In the genomic region with DNA sequence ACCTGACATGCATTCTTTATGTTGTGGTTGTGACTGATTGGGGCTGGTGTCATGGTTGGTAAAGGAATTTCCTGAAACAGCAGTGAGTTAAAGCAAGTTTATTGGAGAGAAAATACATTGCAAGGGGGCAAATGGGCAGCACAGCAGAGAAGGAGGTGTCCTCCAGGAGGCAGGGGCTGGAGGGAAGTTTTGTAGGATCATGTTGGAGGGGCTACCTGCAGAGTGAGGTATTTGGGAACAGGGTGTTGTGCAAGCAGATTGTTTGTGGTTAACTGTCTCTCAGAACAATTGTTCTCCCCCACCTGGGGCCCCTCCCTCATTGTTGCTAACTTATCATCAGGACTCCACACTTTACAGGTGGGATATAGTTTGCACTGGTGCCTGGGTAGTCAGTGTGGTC, we compare ENCODE assay signal across 20 cellular contexts.
DNase-seq lines count a peak whose midpoint lies in the region; ATAC-seq, FAIRE-seq and TF ChIP-seq lines count a peak whose summit lies in the region.
"Had no signal": no experiment of that assay in that cellular context is flagged by ENCODE, and none has a peak within 500 bp of the region (broad histone marks: within the 10 kb centered on the region; RNA-seq: fewer than 3 reads in every experiment).

No MANE protein-coding gene starts in this region.

- H2BK5ac ChIP-seq in trophoblast cell (ENCODE audit: low read depth, low read length, poor library complexity): no peak overlapping the region

- no peak overlapping the region for H4K8ac ChIP-seq in trophoblast cell (ENCODE audit: low read depth, low read length)

- H3K36me3 ChIP-seq in HUES6 (ENCODE audit: control insufficient read depth, insufficient read depth, low read length) (no peaks in the 10 kb centered on the region), bronchial epithelial cell (ENCODE audit: control insufficient read depth, insufficient read depth, low read length) (no peaks in the 10 kb centered on the region), trophoblast cell (ENCODE audit: control insufficient read depth in 1 of 2, insufficient read depth in 2 of 2, low read length in 2 of 2) (no peaks in the 10 kb centered on the region), GM23248 (ENCODE audit: low read depth) (no peaks in the 10 kb centered on the region)

- in situ Hi-C loops in GM23248 (cut with MboI): no loop called here

- H2AK5ac ChIP-seq in trophoblast cell (ENCODE audit: low read length): no peak overlapping the region

- H3K9me3 ChIP-seq in HUES6 (ENCODE audit: control insufficient read depth, insufficient read depth, low read depth, low read length) (no peaks in the 10 kb centered on the region; the same call in 1 of the 2 replicates), trophoblast cell (ENCODE audit: insufficient read depth, low read depth, low read length) (no peaks in the 10 kb centered on the region), GM23248 (ENCODE audit: low read depth) (no peaks in the 10 kb centered on the region)

- FAIRE-seq in bronchial epithelial cell (lab: Jason Lieb, UNC): peak; percentile 84
- FAIRE-seq: GM12878, GM18507 had no signal

- no peak overlapping the region for H3K23ac ChIP-seq in trophoblast cell (ENCODE audit: low read length)

- H3K79me2 ChIP-seq in trophoblast cell (ENCODE audit: control insufficient read depth, insufficient read depth, low read length, poor library complexity): no peaks in the 10 kb centered on the region
- no peaks in the 10 kb centered on the region for H3K79me2 ChIP-seq in GM23248 (ENCODE audit: insufficient read depth)

- peaks cover 10% of the 10 kb centered on the region for H3K79me1 ChIP-seq in trophoblast cell (ENCODE audit: low read length)

- no peak overlapping the region for H2AFZ ChIP-seq in trophoblast cell (ENCODE audit: insufficient read depth, low read length, poor library complexity)
- no peak overlapping the region for H2AFZ ChIP-seq in GM23248
- H2AFZ ChIP-seq: GM23338 had no signal

- no peak overlapping the region for H3K27ac ChIP-seq in HUES6 (ENCODE audit: low read depth, low read length)
- H3K27ac ChIP-seq in foreskin keratinocyte: no peak overlapping the region
- H3K27ac ChIP-seq in trophoblast cell (ENCODE audit: low read depth, low read length): peak overlapping the region; percentile 59
- no peak overlapping the region for H3K27ac ChIP-seq in GM23248

- H3K9me2 ChIP-seq in GM23248 (ENCODE audit: insufficient read depth): no peaks in the 10 kb centered on the region

- H4K20me1 ChIP-seq in GM23248 (ENCODE audit: insufficient read depth): no peaks in the 10 kb centered on the region

- H3K27me3 ChIP-seq in HUES6 (ENCODE audit: control insufficient read depth, insufficient read depth, low read length) (no peaks in the 10 kb centered on the region), bronchial epithelial cell (ENCODE audit: control insufficient read depth, insufficient read depth, low read length) (no peaks in the 10 kb centered on the region), foreskin keratinocyte (peaks cover 2% of the 10 kb centered on the region), trophoblast cell (ENCODE audit: insufficient read depth, low read length) (no peaks in the 10 kb centered on the region), GM23248 (replicated peaks; ENCODE audit: insufficient read depth) (peaks cover 8% of the 10 kb centered on the region; the same call in 1 of the 2 replicates)

- H3K9ac ChIP-seq in HUES6 (ENCODE audit: low read length) (peak overlapping the region; percentile 53), trophoblast cell (ENCODE audit: low read length) (no peak overlapping the region), GM23248 (no peak overlapping the region)

- no peak for TF ChIP-seq CTCF in bronchial epithelial cell (IDR thresholded peaks at IDR 0.05; ENCODE audit: insufficient read depth, low read length, severe bottlenecking)
- TF ChIP-seq CTCF in foreskin keratinocyte (conservative IDR thresholded peaks at IDR 0.05): no peak

- peak; percentile 11 for ATAC-seq in foreskin keratinocyte
- no peak for ATAC-seq in GM21576 (IDR thresholded peaks at IDR 0.05; ENCODE audit: unreplicated experiment)
- ATAC-seq: GM12878, GM23338, HCT116 had no signal

- no peak overlapping the region for H3K18ac ChIP-seq in trophoblast cell (ENCODE audit: low read length)

- H3K4me3 ChIP-seq in HUES6 (ENCODE audit: low read depth, low read length): no peak overlapping the region
- H3K4me3 ChIP-seq in bronchial epithelial cell (ENCODE audit: low read depth, low read length): no peak overlapping the region
- H3K4me3 ChIP-seq in trophoblast cell (ENCODE audit: low read depth, low read length): no peak overlapping the region
- H3K4me3 ChIP-seq in GM23248: no peak overlapping the region
- H3K4me3 ChIP-seq: GM12878, GM23338 had no signal

- H3K4me2 ChIP-seq in trophoblast cell (ENCODE audit: low read length): peak overlapping the region; percentile 28
- H3K4me2 ChIP-seq in GM23248 (ENCODE audit: unreplicated experiment): no peak overlapping the region
- H3K4me2 ChIP-seq: GM23338 had no signal

- H2BK12ac ChIP-seq in trophoblast cell (ENCODE audit: low read length): no peak overlapping the region

- H3F3A ChIP-seq in GM23248 (ENCODE audit: insufficient read depth): no peaks in the 10 kb centered on the region

- peak; percentile 18 for DNase-seq in bronchial epithelial cell (ENCODE audit: low read depth)
- peak in 1 of 2 donors; percentile 42 for DNase-seq in foreskin keratinocyte
- DNase-seq in trophoblast cell: no peak
- no peak for DNase-seq in GM23248
- DNase-seq in COLO829 (ENCODE audit: low spot score): no peak
- no peak for DNase-seq in DMS53 (lab: John Stamatoyannopoulos, UW)
- DNase-seq: C1 segment of cervical spinal cord; CD4-positive, alpha-beta memory T cell; DMS153; DMS79; EL; GDM1; H9 had no signal

- H4K91ac ChIP-seq in trophoblast cell (ENCODE audit: low read depth, low read length): no peak overlapping the region

- H3K4ac ChIP-seq in trophoblast cell (ENCODE audit: low read depth, low read length): no peak overlapping the region

- H4K12ac ChIP-seq in trophoblast cell (ENCODE audit: low read depth, low read length): no peak overlapping the region

- H2BK120ac ChIP-seq in trophoblast cell (ENCODE audit: insufficient read depth, low read length, poor library complexity): no peak overlapping the region

- H3K4me1 ChIP-seq in HUES6 (ENCODE audit: control insufficient read depth, insufficient read depth, low read length) (peaks cover 19% of the 10 kb centered on the region; the same call in 1 of the 2 replicates), foreskin keratinocyte (no peaks in the 10 kb centered on the region), trophoblast cell (ENCODE audit: control insufficient read depth in 1 of 2, insufficient read depth in 2 of 2, low read length in 2 of 2) (peaks cover 16% of the 10 kb centered on the region in 2 experiments), GM23248 (ENCODE audit: insufficient read depth) (no peaks in the 10 kb centered on the region)
- H3K4me1 ChIP-seq: Caco-2 had no signal

- no peak overlapping the region for H3K14ac ChIP-seq in trophoblast cell (ENCODE audit: low read length)
